ENCODE assay signal across 13 cellular contexts in genomic region chr17:80647746-80648145, GRCh38.
A peak's percentile ranks its signal among the peaks of the same experiment; 100 is the strongest.
DNase-seq lines count a peak whose midpoint lies in the region; ATAC-seq and TF ChIP-seq lines count a peak whose summit lies in the region.
"Had no signal": no experiment of that assay in that cellular context is flagged by ENCODE, and none has a peak within 500 bp of the region (broad histone marks: within the 10 kb centered on the region; RNA-seq: fewer than 3 reads in every experiment).

No MANE protein-coding gene starts in this region.

- no peak overlapping the region for H3K9ac ChIP-seq in GM23248
- H3K9ac ChIP-seq: SK-N-SH had no signal

- no peak overlapping the region for H2AFZ ChIP-seq in GM23248

- peak overlapping the region; percentile 81 for H3K4me3 Mint-ChIP-seq in activated T-helper 17 cell treated with anti-CD3 and anti-CD28 coated beads, Interleukin-2, amount 50 U/mL, for 72 hours
- H3K4me3 Mint-ChIP-seq: IgD-negative memory B cell had no signal

- no peaks in the 10 kb centered on the region for H3K27me3 ChIP-seq in GM23248 (replicated peaks; ENCODE audit: insufficient read depth)

- no peaks in the 10 kb centered on the region for H3K36me3 ChIP-seq in GM23248 (ENCODE audit: low read depth)

- H3K4me1 Mint-ChIP-seq in activated T-helper 17 cell treated with anti-CD3 and anti-CD28 coated beads, Interleukin-2, amount 50 U/mL, for 72 hours: peaks cover 55% of the 10 kb centered on the region

- no peaks in the 10 kb centered on the region for H3K27me3 Mint-ChIP-seq in activated T-helper 17 cell treated with anti-CD3 and anti-CD28 coated beads, Interleukin-2, amount 50 U/mL, for 72 hours
- H3K27me3 Mint-ChIP-seq: IgD-negative memory B cell had no signal

- no peaks in the 10 kb centered on the region for H3K9me2 ChIP-seq in GM23248 (ENCODE audit: insufficient read depth)
- H3K9me2 ChIP-seq: SK-N-SH had no signal

- WGBS in GM23248 (ENCODE audit: low coverage in 1 of 2, low lambda C conversion rate in 2 of 2, missing lambda C conversion rate in 2 of 2), 2 experiments: 17 to 30% methylated on average over 6 of the region's 6 CpGs

- H3K36me3 Mint-ChIP-seq in activated T-helper 17 cell treated with anti-CD3 and anti-CD28 coated beads, Interleukin-2, amount 50 U/mL, for 72 hours (ENCODE audit: low read depth): peaks cover 47% of the 10 kb centered on the region

- H3K27ac ChIP-seq in GM23248: peak overlapping the region; percentile 48
- H3K27ac ChIP-seq in substantia nigra (ENCODE audit: low read depth, low read length, poor library complexity, severe bottlenecking): no peak overlapping the region

- no peak for TF ChIP-seq CTCF in AG09309 (IDR thresholded peaks at IDR 0.05; ENCODE audit: control insufficient read depth, insufficient read depth, low read depth, low read length, missing control alignments)

- DNase-seq in AG09309 (ENCODE audit: low read depth) (peak; percentile 75), GM23248 (peak; percentile 91), iris pigment epithelial cell (ENCODE audit: low read depth) (peak; percentile 95), dermis blood vessel endothelial cell (no peak), substantia nigra (lab: John Stamatoyannopoulos, UW) (no peak)
- DNase-seq: mesendoderm, NCI-H524 treated with DMSO at 0.1 percent for 48 hours, SK-N-SH, trophoblast cell had no signal

- peak overlapping the region; percentile 96 for H3K27ac Mint-ChIP-seq in activated T-helper 17 cell treated with anti-CD3 and anti-CD28 coated beads, Interleukin-2, amount 50 U/mL, for 72 hours

- in situ Hi-C loops in GM23248 (cut with MboI): no loop called here

- peaks cover 42% of the 10 kb centered on the region for H3K4me1 ChIP-seq in GM23248 (ENCODE audit: insufficient read depth)

- peak; percentile 72 for ATAC-seq in activated T-helper 17 cell treated with anti-CD3 and anti-CD28 coated beads, Interleukin-2, amount 50 U/mL, for 72 hours (replicated peaks)
- ATAC-seq in GM21576 (IDR thresholded peaks at IDR 0.05; ENCODE audit: unreplicated experiment) (no peak), HG02610 (IDR thresholded peaks at IDR 0.05; ENCODE audit: unreplicated experiment) (no peak)

- H3K4me3 ChIP-seq in AG09309 (ENCODE audit: control insufficient read depth, low read depth, low read length) (no peak overlapping the region), GM23248 (no peak overlapping the region)

- peaks cover 35% of the 10 kb centered on the region for H3F3A ChIP-seq in GM23248 (ENCODE audit: insufficient read depth)

- no peaks in the 10 kb centered on the region for H4K20me1 ChIP-seq in GM23248 (ENCODE audit: insufficient read depth)

- peaks cover 78% of the 10 kb centered on the region for H3K79me2 ChIP-seq in GM23248 (ENCODE audit: insufficient read depth)

- peaks cover 7% of the 10 kb centered on the region for H3K9me3 Mint-ChIP-seq in activated T-helper 17 cell treated with anti-CD3 and anti-CD28 coated beads, Interleukin-2, amount 50 U/mL, for 72 hours
- H3K9me3 Mint-ChIP-seq: IgD-negative memory B cell had no signal

- H3K9me3 ChIP-seq in GM23248 (ENCODE audit: low read depth): no peaks in the 10 kb centered on the region
- H3K9me3 ChIP-seq: SK-N-SH had no signal

- H3K4me2 ChIP-seq in GM23248 (ENCODE audit: unreplicated experiment): peak overlapping the region; percentile 45
- H3K4me2 ChIP-seq: SK-N-SH had no signal

Comparison
In these comparisons a context has a peak if more than half of its experiments do, and no peak if none do; other contexts are left out.
1. DNase-seq: peak in AG09309 (single experiment), GM23248 (single experiment) and iris pigment epithelial cell (single experiment); none in dermis blood vessel endothelial cell (single experiment) and substantia nigra (0 of 49).